Comparison of ENCODE assay signal across 22 cellular contexts in the genomic region with DNA sequence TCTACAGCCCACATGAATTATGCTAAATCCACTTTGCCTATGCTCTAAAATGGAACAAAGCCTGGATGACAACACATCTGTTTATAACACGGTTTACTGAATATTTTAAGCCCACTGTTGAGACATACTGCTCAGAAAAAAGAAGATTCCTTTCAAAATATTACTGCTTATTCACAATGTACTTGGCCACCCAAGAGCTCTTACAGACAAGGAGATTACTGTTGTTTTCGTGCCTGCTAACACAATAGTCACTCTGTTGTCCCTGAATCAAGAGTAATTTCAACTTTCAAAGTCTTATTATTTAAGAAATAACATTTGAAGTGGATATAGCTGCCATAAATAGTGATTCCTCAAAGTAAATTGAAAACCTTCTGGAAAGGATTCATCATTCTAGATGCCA.
"Had no signal": no experiment of that assay in that cellular context is flagged by ENCODE, and none has a peak within 500 bp of the region (broad histone marks: within the 10 kb centered on the region; RNA-seq: fewer than 3 reads in every experiment).

No MANE protein-coding gene starts in this region.

- H3K27me3 Mint-ChIP-seq: activated naive CD8-positive, alpha-beta T cell treated with anti-CD3 and anti-CD28 coated beads, Interleukin-2, amount 10 ng/mL, durations not matched to agents 7 days and 5 days; memory B cell; stimulated activated naive CD8-positive, alpha-beta T cell treated with anti-CD3 and anti-CD28 coated beads, Interleukin-15, Interleukin-2, amounts not matched to agents 100 ng/mL and 50 ng/mL, for 24 hours had no signal

- H3K4me3 ChIP-seq: cardiac muscle cell, hepatocyte, left lung, tibial nerve had no signal

- H3K4me2 ChIP-seq: hepatocyte had no signal

- H3K9me3 ChIP-seq: left lung, tibial nerve had no signal

- DNase-seq: activated CD4-positive, alpha-beta T cell treated with anti-CD3 and anti-CD28 coated beads for 4 hours; activated CD4-positive, alpha-beta T cell treated with anti-CD3 and anti-CD28 coated beads, Interleukin-2, amount 50 U/mL, for 48 hours; activated CD4-positive, CD25-positive, alpha-beta regulatory T cell; activated naive CD4-positive, alpha-beta T cell treated with anti-CD3 and anti-CD28 coated beads for 36 hours; activated naive CD8-positive, alpha-beta T cell treated with anti-CD3 and anti-CD28 coated beads, Interleukin-2, amount 10 ng/mL, durations not matched to agents 7 days and 5 days; activated T-cell treated with anti-CD3 and anti-CD28 coated beads, Interleukin-2, amount 50 U/mL, for 48 hours; amniotic stem cell; effector CD4-positive, alpha-beta T cell; erythroblast; glutamatergic neuron; immature natural killer cell; kidney glomerular epithelial cell; left lung; nephron progenitor cell; posterior cingulate gyrus; stimulated activated CD4-positive, alpha-beta T cell treated with anti-CD3 and anti-CD28 coated beads, Interleukin-4, amount 100 ng/mL, for 4 hours had no signal

- H3K4me1 ChIP-seq: left lung had no signal

- H3K27ac ChIP-seq: cardiac muscle cell, hepatocyte, left lung had no signal

- H2AFZ ChIP-seq: hepatocyte had no signal

- H3K9me3 Mint-ChIP-seq: activated naive CD4-positive, alpha-beta T cell treated with anti-CD3 and anti-CD28 coated beads for 36 hours; activated naive CD8-positive, alpha-beta T cell treated with anti-CD3 and anti-CD28 coated beads, Interleukin-2, amount 10 ng/mL, durations not matched to agents 7 days and 5 days; immature natural killer cell; memory B cell; nephron progenitor cell; stimulated activated naive CD8-positive, alpha-beta T cell treated with anti-CD3 and anti-CD28 coated beads, Interleukin-15, Interleukin-2, amounts not matched to agents 100 ng/mL and 50 ng/mL, for 24 hours; T-helper 1 cell treated with Interleukin-12 subunit alpha and Interleukin-12 subunit beta and Interleukin-4 antibody, amounts not matched to agents 30 μg/mL and 1 μg/mL, for 36 hours had no signal

- H3K36me3 ChIP-seq: cardiac muscle cell had no signal

- H3K4me3 Mint-ChIP-seq: activated naive CD4-positive, alpha-beta T cell treated with anti-CD3 and anti-CD28 coated beads for 36 hours; activated naive CD8-positive, alpha-beta T cell treated with anti-CD3 and anti-CD28 coated beads, Interleukin-2, amount 10 ng/mL, durations not matched to agents 7 days and 5 days; immature natural killer cell; memory B cell; nephron progenitor cell; stimulated activated naive CD8-positive, alpha-beta T cell treated with anti-CD3 and anti-CD28 coated beads, Interleukin-15, Interleukin-2, amounts not matched to agents 100 ng/mL and 50 ng/mL, for 24 hours; T-helper 1 cell treated with Interleukin-12 subunit alpha and Interleukin-12 subunit beta and Interleukin-4 antibody, amounts not matched to agents 30 μg/mL and 1 μg/mL, for 36 hours had no signal

- H3K4me1 Mint-ChIP-seq: memory B cell, nephron progenitor cell had no signal

- ATAC-seq: left lung had no signal

- H3K79me2 ChIP-seq: hepatocyte had no signal

- H3K27ac Mint-ChIP-seq: activated naive CD8-positive, alpha-beta T cell treated with anti-CD3 and anti-CD28 coated beads, Interleukin-2, amount 10 ng/mL, durations not matched to agents 7 days and 5 days; memory B cell; nephron progenitor cell; T-helper 1 cell treated with Interleukin-12 subunit alpha and Interleukin-12 subunit beta and Interleukin-4 antibody, amounts not matched to agents 30 μg/mL and 1 μg/mL, for 36 hours had no signal

- H3K27me3 ChIP-seq: cardiac muscle cell, hepatocyte, left lung, tibial nerve had no signal
